In genomic region chr7:135023622-135024021, GRCh38 we compare ENCODE assay signal across 40 cellular contexts.
"Had no signal": no experiment of that assay in that cellular context is flagged by ENCODE, and none has a peak within 500 bp of the region (broad histone marks: within the 10 kb centered on the region; RNA-seq: fewer than 3 reads in every experiment).

No MANE protein-coding gene starts in this region.

- H3K4me3 Mint-ChIP-seq: activated naive CD4-positive, alpha-beta T cell treated with anti-CD3 and anti-CD28 coated beads for 36 hours; activated naive CD4-positive, alpha-beta T cell treated with anti-CD3 and anti-CD28 coated beads, Interleukin-2, amount 10 ng/mL, durations not matched to agents 7 days and 5 days; activated naive CD4-positive, alpha-beta T cell treated with anti-CD3 and anti-CD28 coated beads, Interleukin-2, amount 50 U/mL, for 24 hours; activated naive CD8-positive, alpha-beta T cell; activated naive CD8-positive, alpha-beta T cell treated with anti-CD3 and anti-CD28 coated beads for 36 hours; activated naive CD8-positive, alpha-beta T cell treated with anti-CD3 and anti-CD28 coated beads, Interleukin-2, amount 10 ng/mL, durations not matched to agents 7 days and 5 days; activated naive CD8-positive, alpha-beta T cell treated with anti-CD3 and anti-CD28 coated beads, Interleukin-2, amount 50 U/mL, for 24 hours; activated T-cell treated with anti-CD3 and anti-CD28 coated beads, Interleukin-2, amount 50 U/mL, for 24 hours; activated T-cell treated with anti-CD3 and anti-CD28 coated beads, Interleukin-2, amount 50 U/mL, for 4 hours; activated T-cell treated with anti-CD3 and anti-CD28 coated beads, Interleukin-2, amount 50 U/mL, for 72 hours; activated T-helper 1 cell treated with anti-CD3 and anti-CD28 coated beads, Interleukin-12 subunit alpha, Interleukin-12 subunit beta, Interleukin-2, Interleukin-4 antibody, amounts not matched to agents 30 ng/mL and 10 ng/mL and 1 ng/mL, durations not matched to agents 14 hours and 24 hours and 36 hours; activated T-helper 17 cell treated with anti-CD3 and anti-CD28 coated beads, Interleukin-2, amount 50 U/mL, for 72 hours; brain; central memory CD8-positive, alpha-beta T cell had no signal

- FAIRE-seq: astrocyte, bronchial epithelial cell had no signal

- H3K36me3 Mint-ChIP-seq: activated naive CD4-positive, alpha-beta T cell treated with anti-CD3 and anti-CD28 coated beads, Interleukin-2, amount 10 ng/mL, durations not matched to agents 7 days and 5 days; activated naive CD8-positive, alpha-beta T cell treated with anti-CD3 and anti-CD28 coated beads, Interleukin-2, amount 10 ng/mL, durations not matched to agents 7 days and 5 days; brain had no signal

- H3K4me1 ChIP-seq: adrenal gland, ascending aorta, body of pancreas, breast epithelium had no signal

- H3K27ac Mint-ChIP-seq: activated naive CD4-positive, alpha-beta T cell treated with anti-CD3 and anti-CD28 coated beads for 36 hours; activated naive CD4-positive, alpha-beta T cell treated with anti-CD3 and anti-CD28 coated beads, Interleukin-2, amount 10 ng/mL, durations not matched to agents 7 days and 5 days; activated naive CD4-positive, alpha-beta T cell treated with anti-CD3 and anti-CD28 coated beads, Interleukin-2, amount 50 U/mL, for 24 hours; activated naive CD4-positive, alpha-beta T cell treated with anti-CD3 and anti-CD28 coated beads, Interleukin-2, amount 50 U/mL, for 72 hours; activated naive CD8-positive, alpha-beta T cell; activated naive CD8-positive, alpha-beta T cell treated with anti-CD3 and anti-CD28 coated beads for 36 hours; activated naive CD8-positive, alpha-beta T cell treated with anti-CD3 and anti-CD28 coated beads, Interleukin-2, amount 10 ng/mL, durations not matched to agents 7 days and 5 days; activated naive CD8-positive, alpha-beta T cell treated with anti-CD3 and anti-CD28 coated beads, Interleukin-2, amount 50 U/mL, for 24 hours; activated T-cell treated with anti-CD3 and anti-CD28 coated beads, Interleukin-2, amount 50 U/mL, for 24 hours; activated T-cell treated with anti-CD3 and anti-CD28 coated beads, Interleukin-2, amount 50 U/mL, for 72 hours; activated T-helper 1 cell treated with anti-CD3 and anti-CD28 coated beads, Interleukin-12 subunit alpha, Interleukin-12 subunit beta, Interleukin-2, Interleukin-4 antibody, amounts not matched to agents 30 ng/mL and 10 ng/mL and 1 ng/mL, durations not matched to agents 14 hours and 24 hours and 36 hours; activated T-helper 17 cell treated with anti-CD3 and anti-CD28 coated beads, Interleukin-2, amount 50 U/mL, for 72 hours; activated T-helper 2 cell treated with anti-CD3 and anti-CD28 coated beads, Interferon-gamma antibody, Interleukin-2, Interleukin-4, amounts not matched to agents 10 μg/mL and 5 μg/mL and 100 μg/mL, durations not matched to agents 14 hours and 24 hours and 36 hours; brain had no signal

- H3K4me1 Mint-ChIP-seq: activated naive CD4-positive, alpha-beta T cell treated with anti-CD3 and anti-CD28 coated beads, Interleukin-2, amount 10 ng/mL, durations not matched to agents 7 days and 5 days; activated naive CD4-positive, alpha-beta T cell treated with anti-CD3 and anti-CD28 coated beads, Interleukin-2, amount 50 U/mL, for 24 hours; activated naive CD8-positive, alpha-beta T cell treated with anti-CD3 and anti-CD28 coated beads for 36 hours; activated naive CD8-positive, alpha-beta T cell treated with anti-CD3 and anti-CD28 coated beads, Interleukin-2, amount 10 ng/mL, durations not matched to agents 7 days and 5 days; activated naive CD8-positive, alpha-beta T cell treated with anti-CD3 and anti-CD28 coated beads, Interleukin-2, amount 50 U/mL, for 24 hours; activated T-helper 17 cell treated with anti-CD3 and anti-CD28 coated beads, Interleukin-2, amount 50 U/mL, for 72 hours; brain; central memory CD8-positive, alpha-beta T cell had no signal

- DNase-seq: activated effector memory CD4-positive, alpha-beta T cell treated with anti-CD3 and anti-CD28 coated beads, Interleukin-2, amount 50 U/mL, for 16 hours; activated effector memory CD4-positive, alpha-beta T cell treated with Interleukin-2 at 50 U/mL for 16 hours; activated gamma-delta T cell; activated gamma-delta T cell treated with Interleukin-2 at 50 U/mL for 16 hours; activated naive CD4-positive, alpha-beta T cell; activated naive CD4-positive, alpha-beta T cell treated with anti-CD3 and anti-CD28 coated beads for 36 hours; activated naive CD4-positive, alpha-beta T cell treated with anti-CD3 and anti-CD28 coated beads, Interleukin-2, amount 10 ng/mL, durations not matched to agents 7 days and 5 days; activated naive CD4-positive, alpha-beta T cell treated with anti-CD3 and anti-CD28 coated beads, Interleukin-2, amount 50 U/mL, for 16 hours; activated naive CD4-positive, alpha-beta T cell treated with Interleukin-2 at 50 U/mL for 16 hours; activated naive CD8-positive, alpha-beta T cell treated with anti-CD3 and anti-CD28 coated beads for 36 hours; activated naive CD8-positive, alpha-beta T cell treated with anti-CD3 and anti-CD28 coated beads, Interleukin-2, amount 10 ng/mL, durations not matched to agents 7 days and 5 days; activated naive CD8-positive, alpha-beta T cell treated with anti-CD3 and anti-CD28 coated beads, Interleukin-2, amount 50 U/mL, for 24 hours; activated T-cell treated with anti-CD3 and anti-CD28 coated beads, Interleukin-2, amount 50 U/mL, for 1 hour; activated T-cell treated with anti-CD3 and anti-CD28 coated beads, Interleukin-2, amount 50 U/mL, for 24 hours; activated T-cell treated with anti-CD3 and anti-CD28 coated beads, Interleukin-2, amount 50 U/mL, for 4 hours; activated T-cell treated with anti-CD3 and anti-CD28 coated beads, Interleukin-2, amount 50 U/mL, for 48 hours; activated T-cell treated with anti-CD3 and anti-CD28 coated beads, Interleukin-2, amount 50 U/mL, for 72 hours; adrenal gland; amniotic stem cell; amygdala; anterior cingulate cortex; aorta; body of pancreas; brain microvascular endothelial cell; caudate nucleus; central memory CD4-positive, alpha-beta T cell; cerebellar nuclear complex had no signal

- H3K27me3 Mint-ChIP-seq: activated naive CD4-positive, alpha-beta T cell treated with anti-CD3 and anti-CD28 coated beads, Interleukin-2, amount 10 ng/mL, durations not matched to agents 7 days and 5 days; activated naive CD4-positive, alpha-beta T cell treated with anti-CD3 and anti-CD28 coated beads, Interleukin-2, amount 50 U/mL, for 24 hours; activated naive CD8-positive, alpha-beta T cell; activated naive CD8-positive, alpha-beta T cell treated with anti-CD3 and anti-CD28 coated beads for 36 hours; activated naive CD8-positive, alpha-beta T cell treated with anti-CD3 and anti-CD28 coated beads, Interleukin-2, amount 10 ng/mL, durations not matched to agents 7 days and 5 days; activated naive CD8-positive, alpha-beta T cell treated with anti-CD3 and anti-CD28 coated beads, Interleukin-2, amount 50 U/mL, for 24 hours; activated T-cell treated with anti-CD3 and anti-CD28 coated beads, Interleukin-2, amount 50 U/mL, for 24 hours; activated T-helper 17 cell treated with anti-CD3 and anti-CD28 coated beads, Interleukin-2, amount 50 U/mL, for 72 hours; brain; central memory CD8-positive, alpha-beta T cell had no signal

- H3K9me3 Mint-ChIP-seq: central memory CD8-positive, alpha-beta T cell had no signal

- H3K27me3 ChIP-seq: adrenal gland, ascending aorta, body of pancreas, brain microvascular endothelial cell, breast epithelium, cardiac muscle cell had no signal

- H3K9me3 ChIP-seq: adrenal gland, ascending aorta, body of pancreas, breast epithelium had no signal

- H3K4me3 ChIP-seq: adrenal gland, ascending aorta, body of pancreas, breast epithelium, cardiac muscle cell had no signal

- ATAC-seq: activated naive CD4-positive, alpha-beta T cell treated with anti-CD3 and anti-CD28 coated beads, Interleukin-2, amount 50 U/mL, for 72 hours; activated naive CD8-positive, alpha-beta T cell treated with anti-CD3 and anti-CD28 coated beads, Interleukin-2, amount 50 U/mL, for 24 hours; activated T-cell treated with anti-CD3 and anti-CD28 coated beads, Interleukin-2, amount 50 U/mL, for 4 hours; activated T-cell treated with anti-CD3 and anti-CD28 coated beads, Interleukin-2, amount 50 U/mL, for 72 hours; activated T-helper 17 cell treated with anti-CD3 and anti-CD28 coated beads, Interleukin-2, amount 50 U/mL, for 72 hours; body of pancreas had no signal

- H3K27ac ChIP-seq: adrenal gland, ascending aorta, body of pancreas, brain microvascular endothelial cell, breast epithelium, cardiac muscle cell had no signal

- H3K36me3 ChIP-seq: adrenal gland, ascending aorta, brain microvascular endothelial cell, breast epithelium, cardiac muscle cell had no signal
